Comparison of ENCODE assay signal across 8 cellular contexts in genomic region chr14:101964297-101965144, GRCh38.
DNase-seq lines count a peak whose midpoint lies in the region; ATAC-seq and TF ChIP-seq lines count a peak whose summit lies in the region.

DYNC1H1 (plus strand) TSS chr14:101964573; CDS start chr14:101964692, 119 bp downstream.

- no peak for TF ChIP-seq CTCF in AG09309 (IDR thresholded peaks at IDR 0.05; ENCODE audit: control insufficient read depth, insufficient read depth, low read depth, low read length, missing control alignments)

- peak; percentile 79 for ATAC-seq in GM19043 (IDR thresholded peaks at IDR 0.05; ENCODE audit: low read depth, unreplicated experiment)
- peak; percentile 80 for ATAC-seq in HG03342 (IDR thresholded peaks at IDR 0.05; ENCODE audit: unreplicated experiment)

- peak within 1 kb of the TSS; percentile 65 for H3K4me3 ChIP-seq in AG09309 (ENCODE audit: control insufficient read depth, low read depth, low read length)

- DNase-seq in AG09309 (ENCODE audit: low read depth) = peak; percentile 42
- DNase-seq in NCI-H446 treated with DMSO at 0.1 percent for 48 hours (lab: John Stamatoyannopoulos, UW) = peak; percentile 98
- peak; percentile 76 for DNase-seq in activated CD4-positive, CD25-positive, alpha-beta regulatory T cell treated with anti-CD3 and anti-CD28 coated beads, Interleukin-2, amount 50 U/mL, for 16 hours (ENCODE audit: low read depth, low spot score)
- peak in 60 of 61 donors; percentile 63 to 96 (median 89) for DNase-seq in caudate nucleus (lab: John Stamatoyannopoulos, UW)
- DNase-seq in inferior parietal cortex (ENCODE audit: extremely low spot score) = peak; percentile 89
- DNase-seq in smooth muscle cell of the brain vasculature (ENCODE audit: low read depth, low spot score) = peak; percentile 84

- peak within 1 kb of the TSS; percentile 82 for H3K27ac ChIP-seq in caudate nucleus (ENCODE audit: low read depth, low read length)

Comparison
In these comparisons a context has a peak if more than half of its experiments do, and no peak if none do; other contexts are left out.
1. Peak in every context shown above with its lines: DNase-seq, ATAC-seq, H3K4me3 ChIP-seq and H3K27ac ChIP-seq.
2. DNase-seq: peak in every context shown above with its lines; median percentile 98 in NCI-H446 treated with DMSO at 0.1 percent for 48 hours; 89 in caudate nucleus; 89 in inferior parietal cortex; 84 in smooth muscle cell of the brain vasculature; 76 in activated CD4-positive, CD25-positive, alpha-beta regulatory T cell treated with anti-CD3 and anti-CD28 coated beads, Interleukin-2, amount 50 U/mL, for 16 hours; 42 in AG09309.